In genomic region chr20:58571942-58572666, GRCh38 we compare ENCODE assay signal across 1 cellular context.
TF ChIP-seq lines count a peak whose summit lies in the region.

No MANE protein-coding gene starts in this region.

TF ChIP-seq in HepG2, 621 proteins besides CTCF, POLR2A, EP300 and RAD21 (continued from another document):
- no peak for TF ChIP-seq ZNF503 (CRISPR knock-in tag; IDR thresholded peaks at IDR 0.05)
- no peak for TF ChIP-seq ZNF160 (CRISPR knock-in tag; IDR thresholded peaks at IDR 0.05)
